11 cellular contexts compared by ENCODE assay signal in the genomic region with DNA sequence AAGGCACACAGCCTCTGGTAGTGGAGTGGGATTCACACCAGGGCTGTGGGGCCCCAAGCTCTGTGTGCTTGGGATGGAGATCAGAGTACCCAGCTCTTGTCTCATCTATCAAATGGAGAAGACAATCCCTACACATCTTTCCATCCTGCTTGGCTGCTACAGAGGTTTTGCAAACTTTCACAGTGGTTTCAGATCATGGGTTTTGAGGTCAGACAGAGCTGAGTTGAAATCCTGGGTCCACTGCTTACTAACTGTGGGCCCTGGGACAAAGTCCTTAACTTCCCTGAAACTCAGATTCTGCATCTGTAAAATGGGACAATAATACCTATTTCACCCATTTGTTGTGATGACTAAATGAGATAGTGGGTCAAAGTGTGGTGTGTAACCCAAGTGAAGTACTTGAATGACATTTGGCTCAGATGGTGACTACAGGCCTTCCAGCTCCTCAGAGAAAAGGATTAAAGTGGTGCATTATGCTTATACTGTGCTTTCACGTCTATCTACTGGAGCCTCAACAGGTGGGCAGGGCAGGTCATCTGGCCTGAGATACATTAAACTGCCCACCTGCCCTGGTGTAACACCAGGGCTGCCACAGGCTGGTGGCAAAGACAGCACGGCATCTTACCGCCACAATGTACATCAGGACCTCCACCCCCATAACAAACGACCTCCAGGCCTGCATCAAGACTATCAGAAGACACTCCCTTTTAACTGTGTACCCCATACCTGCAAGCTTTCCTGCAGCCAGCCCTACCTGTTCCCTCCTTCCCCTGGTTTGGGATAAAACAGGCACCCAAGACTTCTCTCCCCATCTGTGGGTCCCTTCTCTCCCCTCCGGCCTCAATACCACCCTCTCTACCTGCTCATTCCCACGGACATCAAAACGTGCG. TPM values are rescaled to one million over a fixed set of nuclear protein-coding genes. Genes with fewer than 3 reads are reported as not detected.
DNase-seq lines count a peak whose midpoint lies in the region; ATAC-seq and TF ChIP-seq lines count a peak whose summit lies in the region.
"Had no signal": no experiment of that assay in that cellular context is flagged by ENCODE, and none has a peak within 500 bp of the region (broad histone marks: within the 10 kb centered on the region; RNA-seq: fewer than 3 reads in every experiment).

No MANE protein-coding gene starts in this region.

- WGBS in heart right ventricle, 2 donors, result 78 to 81% methylated on average over 8 of the region's 8 CpGs
- WGBS in upper lobe of left lung, 2 donors, result 60 to 66% methylated on average over 7 to 8 of the region's 8 CpGs

- peaks cover 4% of the 10 kb centered on the region for H3K9me3 Mint-ChIP-seq in activated CD8-positive, alpha-beta T cell treated with anti-CD3 and anti-CD28 coated beads for 36 hours

- H3K27me3 ChIP-seq in heart right ventricle, result no peaks in the 10 kb centered on the region
- H3K27me3 ChIP-seq in mucosa of rectum (ENCODE audit: control insufficient read depth in 2 of 2, insufficient read depth in 2 of 2, low read length in 2 of 2), result no peaks in the 10 kb centered on the region
- no peaks in the 10 kb centered on the region for H3K27me3 ChIP-seq in upper lobe of left lung
- H3K27me3 ChIP-seq: BE2C, cardiac muscle cell had no signal

- H3K4me3 ChIP-seq in heart right ventricle (peak overlapping the region in 3 of 10 donors; percentile 73 to 76 (median 74)), mucosa of rectum (ENCODE audit: low read length in 2 of 2) (peak overlapping the region in 1 of 2 donors; percentile 77), upper lobe of left lung (peak overlapping the region in 1 of 4 donors; percentile 85)

- H3K4me1 ChIP-seq in heart right ventricle (peaks cover 5 to 73% (median 32%) of the 10 kb centered on the region in 9 donors), mucosa of rectum (ENCODE audit: control insufficient read depth in 2 of 2, insufficient read depth in 2 of 2, low read length in 2 of 2) (peaks cover 12 to 16% of the 10 kb centered on the region in 2 donors), upper lobe of left lung (peaks cover 30 to 54% (median 46%) of the 10 kb centered on the region in 4 donors)

- no peak for TF ChIP-seq CTCF in heart right ventricle (IDR thresholded peaks at IDR 0.05)
- no peak for TF ChIP-seq CTCF in activated CD8-positive, alpha-beta T cell treated with anti-CD3 and anti-CD28 coated beads for 36 hours (IDR thresholded peaks at IDR 0.05)
- no peak for TF ChIP-seq CTCF in upper lobe of left lung (IDR thresholded peaks at IDR 0.05)

- no peaks in the 10 kb centered on the region for H3K27me3 Mint-ChIP-seq in activated CD8-positive, alpha-beta T cell treated with anti-CD3 and anti-CD28 coated beads for 36 hours

- H3K9me3 ChIP-seq in heart right ventricle (no peaks in the 10 kb centered on the region), mucosa of rectum (ENCODE audit: control insufficient read depth in 2 of 2, low read length in 2 of 2) (no peaks in the 10 kb centered on the region), upper lobe of left lung (no peaks in the 10 kb centered on the region)
- H3K9me3 ChIP-seq: BE2C had no signal

- H3K4me1 Mint-ChIP-seq in activated CD8-positive, alpha-beta T cell treated with anti-CD3 and anti-CD28 coated beads for 36 hours (ENCODE audit: low read depth), result peaks cover 40% of the 10 kb centered on the region

- TF ChIP-seq EP300 in upper lobe of left lung (IDR thresholded peaks at IDR 0.05), result no peak

- CTCF ChIA-PET in activated CD8-positive, alpha-beta T cell treated with anti-CD3 and anti-CD28 coated beads for 36 hours (lab: Charles Lee), result interaction anchor here (0.8 to 2.1 kb wide), 7 partner anchors 9 to 172 kb away, joined by 4 to 11 read pairs (median 5); a partner anchor contains a TSS

- H3K36me3 ChIP-seq in heart right ventricle (peaks cover 0 to 4% (median 0%) of the 10 kb centered on the region in 9 donors), mucosa of rectum (ENCODE audit: control insufficient read depth in 2 of 2, insufficient read depth in 2 of 2, low read length in 2 of 2) (no peaks in the 10 kb centered on the region), upper lobe of left lung (no peaks in the 10 kb centered on the region)
- H3K36me3 ChIP-seq: BE2C, cardiac muscle cell had no signal

- ATAC-seq in heart right ventricle (no peak), Right ventricle myocardium inferior (no peak), upper lobe of left lung (ENCODE audit: low FRiP score in 2 of 2) (no peak), HG03469 (IDR thresholded peaks at IDR 0.05; ENCODE audit: unreplicated experiment) (no peak), GM21528 (IDR thresholded peaks at IDR 0.05; ENCODE audit: low FRiP score, unreplicated experiment) (no peak)
- ATAC-seq in activated CD8-positive, alpha-beta T cell treated with anti-CD3 and anti-CD28 coated beads for 36 hours, result peak; percentile 8

- peak overlapping the region; percentile 88 for H3K4me3 Mint-ChIP-seq in activated CD8-positive, alpha-beta T cell treated with anti-CD3 and anti-CD28 coated beads for 36 hours

- H3K36me3 Mint-ChIP-seq in activated CD8-positive, alpha-beta T cell treated with anti-CD3 and anti-CD28 coated beads for 36 hours (ENCODE audit: low read depth), result peaks cover 58% of the 10 kb centered on the region

- peak overlapping the region; percentile 94 for H3K27ac Mint-ChIP-seq in activated CD8-positive, alpha-beta T cell treated with anti-CD3 and anti-CD28 coated beads for 36 hours

- H3K27ac ChIP-seq in heart right ventricle, result peak overlapping the region in 7 of 10 donors; percentile 90 to 95 (median 92)
- peak overlapping the region; percentile 73 to 87 for H3K27ac ChIP-seq in mucosa of rectum (ENCODE audit: low read depth in 2 of 2, low read length in 2 of 2)
- peak overlapping the region; percentile 2 to 96 (median 91) for H3K27ac ChIP-seq in upper lobe of left lung
- H3K27ac ChIP-seq: cardiac muscle cell had no signal

- DNase-seq in heart right ventricle (no peak), Right ventricle myocardium inferior (ENCODE audit: missing footprints) (no peak), upper lobe of left lung (no peak), Ammon's horn (ENCODE audit: low spot score) (no peak)
- no peak for DNase-seq in activated CD8-positive, alpha-beta T cell treated with anti-CD3 and anti-CD28 coated beads for 36 hours
- DNase-seq: BE2C, NCI-H2227 treated with DMSO at 0.1 percent for 48 hours had no signal

- no peak for TF ChIP-seq POLR2A in upper lobe of left lung (IDR thresholded peaks at IDR 0.05)

- peak overlapping the region in 1 of 2 donors; percentile 79 for H3K9ac ChIP-seq in mucosa of rectum (ENCODE audit: low read depth in 1 of 2, low read length in 2 of 2)

- POLR2A ChIA-PET in activated CD8-positive, alpha-beta T cell treated with anti-CD3 and anti-CD28 coated beads for 36 hours (lab: Charles Lee), result interaction anchor here (0.9 to 67.1 kb wide), 5 partner anchors 15 to 1978 kb away, joined by 4 to 2439 read pairs (median 49); a partner anchor contains a TSS

- intact Hi-C loops in heart right ventricle (cut with DNase I) (loop anchor here in 2 of 10 donors (2.0 to 5.0 kb wide), 2 partner anchors 50 to 51 kb away; a partner anchor contains a TSS), Right ventricle myocardium inferior (cut with DNase I) (loop anchor here (5.0 kb wide), 1 partner anchor 135 kb away; a partner anchor contains a TSS)
- intact Hi-C loops in activated CD8-positive, alpha-beta T cell treated with anti-CD3 and anti-CD28 coated beads for 36 hours (cut with micrococcal nuclease), result loop anchor here (5.0 kb wide), 3 partner anchors 35 to 170 kb away; a partner anchor contains a TSS

RNA-seq across cellular contexts. Expression of a gene that starts 0.8 kb away (rescaled TPM):
- total RNA-seq in heart right ventricle (1 to 10 TPM; 1.1 to 6.7 (median 1.9) TPM), Right ventricle myocardium inferior (2.1 TPM), upper lobe of left lung (10 to 100 TPM in 2 of 6 donors, 1 to 10 TPM in 4; 2.9 to 29.3 (median 6.6) TPM)
- polyA plus RNA-seq in heart right ventricle, result 1 to 10 TPM; 2.2 to 5.7 TPM
- total RNA-seq in activated CD8-positive, alpha-beta T cell treated with anti-CD3 and anti-CD28 coated beads for 36 hours, result 100 to 1,000 TPM; 147 to 150 TPM

RNA-seq across cellular contexts. Expression of a gene that starts 50.4 kb away (rescaled TPM):
- total RNA-seq in heart right ventricle (10 to 100 TPM in 8 of 10 donors, 1 to 10 TPM in 2; 9.2 to 24.0 (median 13.4) TPM), Right ventricle myocardium inferior (13.2 TPM), upper lobe of left lung (10 to 100 TPM in 5 of 6 donors, 1 to 10 TPM in 1; 8.0 to 42.4 (median 19.2) TPM)
- polyA plus RNA-seq in heart right ventricle, result 10 to 100 TPM; 10.2 to 12.5 TPM
- 100 to 1,000 TPM; 210 to 216 TPM for total RNA-seq in activated CD8-positive, alpha-beta T cell treated with anti-CD3 and anti-CD28 coated beads for 36 hours

Comparison
In these comparisons a context has a peak if more than half of its experiments do, and no peak if none do; other contexts are left out.
1. RNA of a gene that starts 0.8 kb away (total RNA-seq): 147 to 150 TPM in activated CD8-positive, alpha-beta T cell treated with anti-CD3 and anti-CD28 coated beads for 36 hours; 2.9 to 29.3 TPM in upper lobe of left lung, 2.1 TPM in Right ventricle myocardium inferior (single experiment) and 1.1 to 6.7 TPM in heart right ventricle; every median in the first group is over 4 times any median in the second.
2. RNA of a gene that starts 50.4 kb away (total RNA-seq): 210 to 216 TPM in activated CD8-positive, alpha-beta T cell treated with anti-CD3 and anti-CD28 coated beads for 36 hours; 8.0 to 42.4 TPM in upper lobe of left lung, 9.2 to 24.0 TPM in heart right ventricle and 13.2 TPM in Right ventricle myocardium inferior (single experiment); every median in the first group is over 4 times any median in the second.
3. Peak in every context shown above with its lines, with median percentiles within 50 percentile points of each other: H3K27ac ChIP-seq.